1 cellular context compared by ENCODE assay signal in the genomic region with DNA sequence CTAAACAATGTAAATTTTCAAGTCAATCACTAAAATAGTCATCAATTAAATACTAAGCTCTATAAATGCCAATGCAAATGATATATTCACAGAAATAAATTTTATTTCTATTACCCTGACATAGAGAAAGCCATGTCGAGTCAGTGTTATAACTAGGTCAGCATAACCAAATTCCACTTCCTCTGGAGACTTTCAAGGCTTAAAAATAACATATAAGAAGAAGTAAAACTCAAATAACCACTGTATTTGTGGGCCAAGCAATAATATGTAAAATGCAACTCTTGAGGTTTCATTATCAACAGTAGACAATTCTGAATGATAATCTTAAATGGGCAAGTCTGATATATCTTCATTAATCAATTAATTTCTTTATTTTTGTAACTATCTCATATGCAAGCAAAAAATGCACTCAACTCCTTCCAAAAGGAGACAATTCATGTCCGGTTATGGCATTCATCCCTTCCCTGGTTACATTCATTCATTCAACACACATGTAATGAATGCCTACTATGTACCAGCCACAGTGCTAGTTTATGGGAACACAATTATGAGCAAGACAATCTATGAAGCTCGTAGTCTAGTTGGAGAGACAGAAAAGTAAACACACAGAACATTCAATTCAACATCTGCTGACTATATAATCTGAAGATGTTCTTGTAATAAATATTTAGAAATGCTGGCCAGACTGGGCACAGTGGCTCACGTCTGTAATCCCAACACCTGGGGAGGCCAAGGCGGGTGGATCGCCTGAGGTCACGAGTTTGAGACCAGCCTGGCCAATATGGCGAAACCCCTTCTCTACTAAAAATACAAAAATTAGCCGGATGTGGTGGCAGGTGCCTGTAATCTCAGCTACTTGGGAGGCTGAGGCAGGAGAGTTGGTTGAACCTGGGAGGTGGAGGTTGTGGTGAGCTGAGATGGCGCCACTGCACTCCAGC.
TF ChIP-seq lines count a peak whose summit lies in the region.

No MANE protein-coding gene starts in this region.

TF ChIP-seq in GM12878, 131 proteins besides CTCF, POLR2A, EP300 and RAD21 (continued from another document):
- TF ChIP-seq, protein P1, sequence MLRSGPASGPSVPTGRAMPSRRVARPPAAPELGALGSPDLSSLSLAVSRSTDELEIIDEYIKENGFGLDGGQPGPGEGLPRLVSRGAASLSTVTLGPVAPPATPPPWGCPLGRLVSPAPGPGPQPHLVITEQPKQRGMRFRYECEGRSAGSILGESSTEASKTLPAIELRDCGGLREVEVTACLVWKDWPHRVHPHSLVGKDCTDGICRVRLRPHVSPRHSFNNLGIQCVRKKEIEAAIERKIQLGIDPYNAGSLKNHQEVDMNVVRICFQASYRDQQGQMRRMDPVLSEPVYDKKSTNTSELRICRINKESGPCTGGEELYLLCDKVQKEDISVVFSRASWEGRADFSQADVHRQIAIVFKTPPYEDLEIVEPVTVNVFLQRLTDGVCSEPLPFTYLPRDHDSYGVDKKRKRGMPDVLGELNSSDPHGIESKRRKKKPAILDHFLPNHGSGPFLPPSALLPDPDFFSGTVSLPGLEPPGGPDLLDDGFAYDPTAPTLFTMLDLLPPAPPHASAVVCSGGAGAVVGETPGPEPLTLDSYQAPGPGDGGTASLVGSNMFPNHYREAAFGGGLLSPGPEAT (IDR thresholded peaks at IDR 0.05; ENCODE audit: low read depth), result 0 out of 2 replicates have a peak, but pooled peaks have one; percentile 19
- peak; percentile 91 for TF ChIP-seq ZNF24 (IDR thresholded peaks at IDR 0.05)
- no peak for TF ChIP-seq NFYA (IDR thresholded peaks at IDR 0.05; ENCODE audit: borderline replicate concordance, low read depth, low read length)
- TF ChIP-seq SMARCA5 (IDR thresholded peaks at IDR 0.05), result peak; percentile 69; the same call in 1 of the 2 replicates
- no peak for TF ChIP-seq HDGF (IDR thresholded peaks at IDR 0.05)
- TF ChIP-seq RUNX3 (IDR thresholded peaks at IDR 0.05; ENCODE audit: low read length), result peak; percentile 88
- no peak for TF ChIP-seq HCFC1 (IDR thresholded peaks at IDR 0.05; ENCODE audit: low read length)
- TF ChIP-seq, protein P2, sequence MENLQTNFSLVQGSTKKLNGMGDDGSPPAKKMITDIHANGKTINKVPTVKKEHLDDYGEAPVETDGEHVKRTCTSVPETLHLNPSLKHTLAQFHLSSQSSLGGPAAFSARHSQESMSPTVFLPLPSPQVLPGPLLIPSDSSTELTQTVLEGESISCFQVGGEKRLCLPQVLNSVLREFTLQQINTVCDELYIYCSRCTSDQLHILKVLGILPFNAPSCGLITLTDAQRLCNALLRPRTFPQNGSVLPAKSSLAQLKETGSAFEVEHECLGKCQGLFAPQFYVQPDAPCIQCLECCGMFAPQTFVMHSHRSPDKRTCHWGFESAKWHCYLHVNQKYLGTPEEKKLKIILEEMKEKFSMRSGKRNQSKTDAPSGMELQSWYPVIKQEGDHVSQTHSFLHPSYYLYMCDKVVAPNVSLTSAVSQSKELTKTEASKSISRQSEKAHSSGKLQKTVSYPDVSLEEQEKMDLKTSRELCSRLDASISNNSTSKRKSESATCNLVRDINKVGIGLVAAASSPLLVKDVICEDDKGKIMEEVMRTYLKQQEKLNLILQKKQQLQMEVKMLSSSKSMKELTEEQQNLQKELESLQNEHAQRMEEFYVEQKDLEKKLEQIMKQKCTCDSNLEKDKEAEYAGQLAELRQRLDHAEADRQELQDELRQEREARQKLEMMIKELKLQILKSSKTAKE (IDR thresholded peaks at IDR 0.05; ENCODE audit: low read depth, poor library complexity, severe bottlenecking), result peak; percentile 70
- no peak for TF ChIP-seq NR2C2 (IDR thresholded peaks at IDR 0.05; ENCODE audit: borderline replicate concordance, control insufficient read depth, insufficient read length, low read depth)
- TF ChIP-seq FOXM1 (IDR thresholded peaks at IDR 0.05; ENCODE audit: low read depth, low read length), result peak; percentile 44; the same call in 1 of the 2 replicates
- TF ChIP-seq BRCA1 (IDR thresholded peaks at IDR 0.05; ENCODE audit: low read depth, low read length), result no peak
- TF ChIP-seq CBX5 (IDR thresholded peaks at IDR 0.05; ENCODE audit: low read depth), result no peak
- no peak for TF ChIP-seq SMAD1 (IDR thresholded peaks at IDR 0.05; ENCODE audit: low read depth, partially characterized antibody)
- no peak for TF ChIP-seq IRF4 (IDR thresholded peaks at IDR 0.05; ENCODE audit: low read depth, low read length)
- TF ChIP-seq CREB1 (IDR thresholded peaks at IDR 0.05; ENCODE audit: low read depth), result no peak
